In genomic region chr19:52140077-52140710, GRCh38 we compare ENCODE assay signal across 8 cellular contexts. TPM values are rescaled to one million over a fixed set of nuclear protein-coding genes. Genes with fewer than 3 reads are reported as not detected.
DNase-seq lines count a peak whose midpoint lies in the region; ATAC-seq, FAIRE-seq and TF ChIP-seq lines count a peak whose summit lies in the region.

No MANE protein-coding gene starts in this region.

- H3K4me3 Mint-ChIP-seq in activated CD4-positive, alpha-beta memory T cell treated with anti-CD3 and anti-CD28 coated beads, Interleukin-2, amount 10 ng/mL, durations not matched to agents 7 days and 5 days, result peak overlapping the region; percentile 88

- H3K4me3 ChIP-seq in keratinocyte (ENCODE audit: control insufficient read depth in 2 of 3, extremely low read depth in 1 of 3, insufficient read depth in 2 of 3, low read depth in 1 of 3, low read length in 3 of 3) (peak overlapping the region in 2 of 3 experiments; percentile 26 to 52), thoracic aorta (peak overlapping the region; percentile 99)

- H3K9ac ChIP-seq in keratinocyte (ENCODE audit: control insufficient read depth, extremely low read depth, insufficient read depth, low read length), result peak overlapping the region; percentile 11

- H3K4me1 Mint-ChIP-seq in activated CD4-positive, alpha-beta memory T cell treated with anti-CD3 and anti-CD28 coated beads, Interleukin-2, amount 10 ng/mL, durations not matched to agents 7 days and 5 days, result peaks cover 21% of the 10 kb centered on the region

- H3K36me3 Mint-ChIP-seq in activated CD4-positive, alpha-beta memory T cell treated with anti-CD3 and anti-CD28 coated beads, Interleukin-2, amount 10 ng/mL, durations not matched to agents 7 days and 5 days (ENCODE audit: low read depth), result peaks cover 36% of the 10 kb centered on the region

- peaks cover 36% of the 10 kb centered on the region for H3K9me3 Mint-ChIP-seq in activated CD4-positive, alpha-beta memory T cell treated with anti-CD3 and anti-CD28 coated beads, Interleukin-2, amount 10 ng/mL, durations not matched to agents 7 days and 5 days

- CTCF ChIA-PET in activated CD4-positive, alpha-beta memory T cell treated with anti-CD3 and anti-CD28 coated beads, Interleukin-2, amount 10 ng/mL, durations not matched to agents 7 days and 5 days (lab: Charles Lee), result interaction anchor here (1.2 to 2.0 kb wide), 2 partner anchors 49 to 97 kb away, joined by 7 to 8 read pairs; partner anchors contain the start of gene PPP2R1A

- H3K4me1 ChIP-seq in keratinocyte (ENCODE audit: control insufficient read depth, extremely low read depth, insufficient read depth, low read length), result peaks cover 22% of the 10 kb centered on the region
- H3K4me1 ChIP-seq in thoracic aorta (ENCODE audit: control insufficient read depth in 1 of 2, low read depth in 2 of 2), result peaks cover 12 to 19% of the 10 kb centered on the region in 2 donors

- no peaks in the 10 kb centered on the region for H3K9me1 ChIP-seq in keratinocyte (ENCODE audit: control insufficient read depth, extremely low read depth, insufficient read depth, low read length)

- no peaks in the 10 kb centered on the region for H3K27me3 Mint-ChIP-seq in activated CD4-positive, alpha-beta memory T cell treated with anti-CD3 and anti-CD28 coated beads, Interleukin-2, amount 10 ng/mL, durations not matched to agents 7 days and 5 days

- POLR2A ChIA-PET in activated CD4-positive, alpha-beta memory T cell treated with anti-CD3 and anti-CD28 coated beads, Interleukin-2, amount 10 ng/mL, durations not matched to agents 7 days and 5 days (lab: Charles Lee), result interaction anchor here (1.0 to 2.5 kb wide), 4 partner anchors 31 to 92 kb away, joined by 3 to 6 read pairs (median 5); partner anchors contain the start of genes PPP2R1A, ZNF432 and ZNF836

- H3K27me3 ChIP-seq in keratinocyte (ENCODE audit: control insufficient read depth, extremely low read depth, insufficient read depth, low read length), result no peaks in the 10 kb centered on the region
- H3K27me3 ChIP-seq in thoracic aorta (replicated peaks; ENCODE audit: insufficient read depth), result no peaks in the 10 kb centered on the region

- ATAC-seq in thoracic aorta (ENCODE audit: insufficient number of reproducible peaks, low FRiP score, low read depth) (no peak), GM21786 (IDR thresholded peaks at IDR 0.05; ENCODE audit: unreplicated experiment) (no peak), GM21825 (IDR thresholded peaks at IDR 0.05; ENCODE audit: unreplicated experiment) (no peak), omental fat pad (ENCODE audit: low FRiP score) (no peak)

- DNase-seq in activated CD4-positive, alpha-beta T cell treated with anti-CD3 and anti-CD28 coated beads for 4 hours, result peak; percentile 1 to 3
- no peak for DNase-seq in activated CD4-positive, alpha-beta T cell treated with anti-CD3 and anti-CD28 coated beads for 48 hours
- no peak for DNase-seq in activated CD4-positive, alpha-beta memory T cell treated with anti-CD3 and anti-CD28 coated beads, Interleukin-2, amount 10 ng/mL, durations not matched to agents 7 days and 5 days
- DNase-seq in keratinocyte (ENCODE audit: low read depth, low spot score) (no peak), thoracic aorta (ENCODE audit: low spot score) (no peak), omental fat pad (ENCODE audit: low spot score) (no peak)

- peak; percentile 32 for FAIRE-seq in keratinocyte (lab: Jason Lieb, UNC)

- H3K9me3 ChIP-seq in keratinocyte (ENCODE audit: control insufficient read depth, low read depth, low read length), result peaks cover 8% of the 10 kb centered on the region
- H3K9me3 ChIP-seq in thoracic aorta, result no peaks in the 10 kb centered on the region

- dilution Hi-C loops in keratinocyte (cut with MboI; ENCODE audit: extremely low pct_ligation_motif_present, low sequenced_read_pairs), result no loop called here

- peaks cover 33% of the 10 kb centered on the region for H3K79me2 ChIP-seq in keratinocyte (ENCODE audit: control insufficient read depth, insufficient read depth, low read length)

- TF ChIP-seq CTCF in keratinocyte (optimal IDR thresholded peaks at IDR 0.05 in 1 of 3, IDR thresholded peaks at IDR 0.05 in 1 of 3, conservative IDR thresholded peaks at IDR 0.05 in 1 of 3; ENCODE audit: extremely low read depth in 1 of 3, insufficient read depth in 2 of 3, low read length in 3 of 3) (no peak), thoracic aorta (IDR thresholded peaks at IDR 0.05) (no peak), omental fat pad (IDR thresholded peaks at IDR 0.05) (no peak)

- no peak overlapping the region for H3K27ac ChIP-seq in keratinocyte (ENCODE audit: control insufficient read depth, insufficient read depth, low read length)
- H3K27ac ChIP-seq in thoracic aorta, result peak overlapping the region; percentile 62 to 98

- H3K27ac Mint-ChIP-seq in activated CD4-positive, alpha-beta memory T cell treated with anti-CD3 and anti-CD28 coated beads, Interleukin-2, amount 10 ng/mL, durations not matched to agents 7 days and 5 days, result peak overlapping the region; percentile 83

- no peaks in the 10 kb centered on the region for H4K20me1 ChIP-seq in keratinocyte (ENCODE audit: control insufficient read depth, extremely low read depth, insufficient read depth, low read length)

- H3K36me3 ChIP-seq in keratinocyte (ENCODE audit: control insufficient read depth in 2 of 2, extremely low read depth in 1 of 2, insufficient read depth in 2 of 2, low read length in 2 of 2) (peaks cover 0 to 2% of the 10 kb centered on the region in 2 experiments), thoracic aorta (no peaks in the 10 kb centered on the region)

- H3K4me2 ChIP-seq in keratinocyte (ENCODE audit: control insufficient read depth, extremely low read depth, insufficient read depth, low read depth, low read length), result peak overlapping the region; percentile 72

- peak overlapping the region; percentile 75 for H2AFZ ChIP-seq in keratinocyte (ENCODE audit: control insufficient read depth, low read length)

RNA-seq across cellular contexts. Expression of gene ZNF616, which starts 0.5 kb away (rescaled TPM):
- 1 to 10 TPM; 7.9 to 8.5 TPM for total RNA-seq in activated CD4-positive, alpha-beta memory T cell treated with anti-CD3 and anti-CD28 coated beads, Interleukin-2, amount 10 ng/mL, durations not matched to agents 7 days and 5 days
- 5.6 to 7.6 TPM (median 6.6 TPM) in 3 replicates for polyA plus RNA-seq in keratinocyte
- polyA plus RNA-seq in keratinocyte (2011; ENCODE audit: low read depth), result 9.5 TPM
- polyA plus RNA-seq in keratinocyte (2011; cell fraction: cytosol; rRNA removed), result 2.6 and 6.1 TPM in 2 replicates
- polyA plus RNA-seq in keratinocyte (2011; cell fraction: nucleus; rRNA removed), result 8.2 and 13.2 TPM in 2 replicates
- polyA plus RNA-seq in keratinocyte (2012; ENCODE audit: low replicate concordance), result 7.7 and 10.4 TPM in 2 replicates
- polyA minus RNA-seq in keratinocyte, result 4.7 to 17.7 TPM (median 9.6 TPM) in 3 replicates
- 5.4 TPM for polyA minus RNA-seq in keratinocyte (2011; cell fraction: cytosol; rRNA and poly(A)+ RNA removed)
- 8.2 and 18.3 TPM in 2 replicates for polyA minus RNA-seq in keratinocyte (2011; cell fraction: nucleus; rRNA and poly(A)+ RNA removed)
- total RNA-seq in thoracic aorta (1 to 10 TPM; 2.8 to 6.2 TPM), omental fat pad (1 to 10 TPM; 3.0 to 7.1 (median 6.1) TPM)

RNA-seq across cellular contexts. Expression of gene ZNF836, which starts 31.2 kb away (rescaled TPM):
- total RNA-seq in activated CD4-positive, alpha-beta memory T cell treated with anti-CD3 and anti-CD28 coated beads, Interleukin-2, amount 10 ng/mL, durations not matched to agents 7 days and 5 days, result 10 to 100 TPM; 17.3 to 18.0 TPM
- 3.3 to 5.0 TPM (median 3.8 TPM) in 3 replicates for polyA plus RNA-seq in keratinocyte
- 2.8 TPM for polyA plus RNA-seq in keratinocyte (2011; ENCODE audit: low read depth)
- polyA plus RNA-seq in keratinocyte (2011; cell fraction: cytosol; rRNA removed), result 3.3 and 4.4 TPM in 2 replicates
- polyA plus RNA-seq in keratinocyte (2011; cell fraction: nucleus; rRNA removed), result 7.9 and 9.8 TPM in 2 replicates
- 7.0 and 13.3 TPM in 2 replicates for polyA plus RNA-seq in keratinocyte (2012; ENCODE audit: low replicate concordance)
- 5.6 to 11.5 TPM (median 6.5 TPM) in 3 replicates for polyA minus RNA-seq in keratinocyte
- polyA minus RNA-seq in keratinocyte (2011; cell fraction: cytosol; rRNA and poly(A)+ RNA removed), result 1.9 TPM
- polyA minus RNA-seq in keratinocyte (2011; cell fraction: nucleus; rRNA and poly(A)+ RNA removed), result 5.8 and 10.9 TPM in 2 replicates
- total RNA-seq in thoracic aorta, result 10 to 100 TPM in 1 of 2 donors, 1 to 10 TPM in 1; 8.4 to 29.3 TPM
- total RNA-seq in omental fat pad, result 10 to 100 TPM in 1 of 4 donors, 1 to 10 TPM in 3; 5.8 to 15.1 (median 7.3) TPM

RNA-seq across cellular contexts. Expression of gene ZNF841, which starts 44.6 kb away (rescaled TPM):
- 10 to 100 TPM; 26.7 to 28.5 TPM for total RNA-seq in activated CD4-positive, alpha-beta memory T cell treated with anti-CD3 and anti-CD28 coated beads, Interleukin-2, amount 10 ng/mL, durations not matched to agents 7 days and 5 days
- 8.3 to 17.8 TPM (median 14.6 TPM) in 3 replicates for polyA plus RNA-seq in keratinocyte
- 37.9 TPM for polyA plus RNA-seq in keratinocyte (2011; ENCODE audit: low read depth)
- 4.5 and 7.8 TPM in 2 replicates for polyA plus RNA-seq in keratinocyte (2011; cell fraction: cytosol; rRNA removed)
- 63.1 and 72.7 TPM in 2 replicates for polyA plus RNA-seq in keratinocyte (2011; cell fraction: nucleus; rRNA removed)
- 5.7 and 21.8 TPM in 2 replicates for polyA plus RNA-seq in keratinocyte (2012; ENCODE audit: low replicate concordance)
- polyA minus RNA-seq in keratinocyte, result 18.9 to 55.0 TPM (median 54.3 TPM) in 3 replicates
- polyA minus RNA-seq in keratinocyte (2011; cell fraction: cytosol; rRNA and poly(A)+ RNA removed), result 8.6 TPM
- polyA minus RNA-seq in keratinocyte (2011; cell fraction: nucleus; rRNA and poly(A)+ RNA removed), result 43.6 and 102 TPM in 2 replicates
- 100 to 1,000 TPM in 1 of 2 donors, 10 to 100 TPM in 1; 46.3 to 105 TPM for total RNA-seq in thoracic aorta
- 10 to 100 TPM; 11.2 to 32.9 (median 21.8) TPM for total RNA-seq in omental fat pad

RNA-seq across cellular contexts. Expression of gene PPP2R1A, which starts 49.7 kb away (rescaled TPM):
- total RNA-seq in activated CD4-positive, alpha-beta memory T cell treated with anti-CD3 and anti-CD28 coated beads, Interleukin-2, amount 10 ng/mL, durations not matched to agents 7 days and 5 days, result 100 to 1,000 TPM; 203 to 209 TPM
- 130 to 187 TPM (median 179 TPM) in 3 replicates for polyA plus RNA-seq in keratinocyte
- polyA plus RNA-seq in keratinocyte (2011; ENCODE audit: low read depth), result 55.5 TPM
- polyA plus RNA-seq in keratinocyte (2011; cell fraction: cytosol; rRNA removed), result 165 and 249 TPM in 2 replicates
- 149 and 202 TPM in 2 replicates for polyA plus RNA-seq in keratinocyte (2011; cell fraction: nucleus; rRNA removed)
- 236 and 289 TPM in 2 replicates for polyA plus RNA-seq in keratinocyte (2012; ENCODE audit: low replicate concordance)
- polyA minus RNA-seq in keratinocyte, result 329 to 421 TPM (median 419 TPM) in 3 replicates
- 375 TPM for polyA minus RNA-seq in keratinocyte (2011; cell fraction: cytosol; rRNA and poly(A)+ RNA removed)
- 123 and 191 TPM in 2 replicates for polyA minus RNA-seq in keratinocyte (2011; cell fraction: nucleus; rRNA and poly(A)+ RNA removed)
- total RNA-seq in thoracic aorta (100 to 1,000 TPM; 153 to 252 TPM), omental fat pad (100 to 1,000 TPM; 141 to 162 (median 156) TPM)

Comparison
In these comparisons a context has a peak if more than half of its experiments do, and no peak if none do; other contexts are left out.
1. DNase-seq: peak in activated CD4-positive, alpha-beta T cell treated with anti-CD3 and anti-CD28 coated beads for 4 hours (2 of 2); none in activated CD4-positive, alpha-beta T cell treated with anti-CD3 and anti-CD28 coated beads for 48 hours (single experiment), activated CD4-positive, alpha-beta memory T cell treated with anti-CD3 and anti-CD28 coated beads, Interleukin-2, amount 10 ng/mL, durations not matched to agents 7 days and 5 days (single experiment), keratinocyte (single experiment), thoracic aorta (single experiment) and omental fat pad (single experiment).